In the genomic region with DNA sequence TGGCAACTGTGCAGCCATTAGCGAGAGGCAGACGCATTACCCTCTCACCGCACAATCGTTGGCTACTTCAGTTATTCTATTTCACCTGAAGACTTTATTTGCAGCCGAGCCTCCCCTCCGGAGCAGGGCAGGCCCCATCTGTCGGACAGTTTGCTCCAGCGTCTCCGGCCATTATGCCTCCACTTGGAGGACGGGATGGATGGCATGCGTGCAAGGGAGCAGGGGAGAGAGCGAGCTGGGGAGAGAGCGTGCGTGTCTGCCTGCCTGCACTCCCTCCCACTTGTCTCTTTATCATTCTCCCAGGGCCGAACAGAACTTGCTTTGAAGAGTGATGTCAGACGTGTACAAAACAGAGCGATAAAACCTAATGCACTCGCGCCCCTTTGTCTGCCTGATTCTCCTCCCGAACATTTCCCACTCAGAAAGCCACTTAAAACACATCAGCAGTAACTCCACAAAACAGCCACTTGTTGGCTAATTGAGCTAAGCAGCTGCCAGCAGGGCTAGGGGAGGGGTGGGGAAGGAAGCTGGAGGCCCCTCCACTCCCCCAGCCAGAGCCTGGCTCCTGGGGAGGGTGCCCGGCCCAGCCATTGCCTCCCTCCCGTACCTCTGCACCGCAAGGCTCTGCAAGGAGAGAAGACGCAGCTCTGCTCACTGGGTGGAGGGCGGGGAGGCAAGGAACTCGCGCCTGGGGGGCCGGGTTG, we compare ENCODE assay signal across 8 cellular contexts. TPM values are rescaled to one million over a fixed set of nuclear protein-coding genes. Genes with fewer than 3 reads are reported as not detected.
DNase-seq lines count a peak whose midpoint lies in the region; ATAC-seq and TF ChIP-seq lines count a peak whose summit lies in the region.

No MANE protein-coding gene starts in this region.

- H3K4me3 ChIP-seq in CD8-positive, alpha-beta memory T cell (ENCODE audit: low read length): no peak overlapping the region

- peaks cover 9% of the 10 kb centered on the region for H3K27me3 ChIP-seq in CD8-positive, alpha-beta memory T cell (ENCODE audit: insufficient read depth, low read length, poor library complexity, severe bottlenecking)

- H3K4me1 Mint-ChIP-seq in CD8-positive, alpha-beta memory T cell: peaks cover 10 to 22% (median 14%) of the 10 kb centered on the region in 3 donors
- H3K4me1 Mint-ChIP-seq in activated CD4-positive, alpha-beta memory T cell treated with anti-CD3 and anti-CD28 coated beads for 36 hours (ENCODE audit: low read depth): peaks cover 7% of the 10 kb centered on the region

- no peak overlapping the region for H3K4me3 Mint-ChIP-seq in CD8-positive, alpha-beta memory T cell
- no peak overlapping the region for H3K4me3 Mint-ChIP-seq in activated CD4-positive, alpha-beta memory T cell treated with anti-CD3 and anti-CD28 coated beads for 36 hours

- no peak for ATAC-seq in GM19395 (IDR thresholded peaks at IDR 0.05; ENCODE audit: unreplicated experiment)

- H3K36me3 Mint-ChIP-seq in CD8-positive, alpha-beta memory T cell: no peaks in the 10 kb centered on the region
- no peaks in the 10 kb centered on the region for H3K36me3 Mint-ChIP-seq in activated CD4-positive, alpha-beta memory T cell treated with anti-CD3 and anti-CD28 coated beads for 36 hours

- H3K9me3 Mint-ChIP-seq in CD8-positive, alpha-beta memory T cell: no peaks in the 10 kb centered on the region
- no peaks in the 10 kb centered on the region for H3K9me3 Mint-ChIP-seq in activated CD4-positive, alpha-beta memory T cell treated with anti-CD3 and anti-CD28 coated beads for 36 hours

- peaks cover 29 to 65% of the 10 kb centered on the region in 2 donors for H3K27me3 Mint-ChIP-seq in CD8-positive, alpha-beta memory T cell
- peaks cover 51% of the 10 kb centered on the region for H3K27me3 Mint-ChIP-seq in activated CD4-positive, alpha-beta memory T cell treated with anti-CD3 and anti-CD28 coated beads for 36 hours

- POLR2A ChIA-PET in CD8-positive, alpha-beta memory T cell (lab: Charles Lee): no interaction called here
- POLR2A ChIA-PET in HEK293T (lab: Yijun Ruan, JAX): no interaction called here
- POLR2A ChIA-PET in activated CD4-positive, alpha-beta memory T cell treated with anti-CD3 and anti-CD28 coated beads for 36 hours (lab: Charles Lee): no interaction called here

- CTCF ChIA-PET in CD8-positive, alpha-beta memory T cell (lab: Charles Lee): no interaction called here
- CTCF ChIA-PET in HEK293T (lab: Yijun Ruan, JAX): no interaction called here
- CTCF ChIA-PET in activated CD4-positive, alpha-beta memory T cell treated with anti-CD3 and anti-CD28 coated beads for 36 hours (lab: Charles Lee): no interaction called here

- H3K4me1 ChIP-seq in CD8-positive, alpha-beta memory T cell (ENCODE audit: insufficient read depth, low read length): no peaks in the 10 kb centered on the region

- no peak for DNase-seq in CD8-positive, alpha-beta memory T cell
- DNase-seq in NCI-H187 treated with DMSO at 0.1 percent for 48 hours (lab: John Stamatoyannopoulos, UW): peak; percentile 97
- peak; percentile 22 for DNase-seq in cerebellar cortex (ENCODE audit: low spot score)
- DNase-seq in medulla oblongata (ENCODE audit: extremely low spot score): peak; percentile 5
- DNase-seq in amniotic stem cell (lab: John Stamatoyannopoulos, UW): no peak
- DNase-seq in HEK293T (ENCODE audit: extremely low spot score): no peak
- DNase-seq in activated CD4-positive, alpha-beta memory T cell treated with anti-CD3 and anti-CD28 coated beads for 36 hours: no peak

- H3K27ac Mint-ChIP-seq in CD8-positive, alpha-beta memory T cell: no peak overlapping the region
- H3K27ac Mint-ChIP-seq in activated CD4-positive, alpha-beta memory T cell treated with anti-CD3 and anti-CD28 coated beads for 36 hours: no peak overlapping the region

- no peaks in the 10 kb centered on the region for H3K9me3 ChIP-seq in CD8-positive, alpha-beta memory T cell (ENCODE audit: low read length)

- intact Hi-C loops in activated CD4-positive, alpha-beta memory T cell treated with anti-CD3 and anti-CD28 coated beads for 36 hours (cut with micrococcal nuclease): no loop called here

- no peaks in the 10 kb centered on the region for H3K36me3 ChIP-seq in CD8-positive, alpha-beta memory T cell (ENCODE audit: insufficient read depth, low read length)

- peak overlapping the region; percentile 70 for H3K27ac ChIP-seq in CD8-positive, alpha-beta memory T cell (ENCODE audit: low read depth, low read length)

TF ChIP-seq in HEK293T, 16 proteins besides CTCF, POLR2A, EP300 and RAD21:
- TF ChIP-seq ARNT (IDR thresholded peaks at IDR 0.05) (no peak), FOXA1 (IDR thresholded peaks at IDR 0.05) (no peak), BHLHE40 (IDR thresholded peaks at IDR 0.05; ENCODE audit: borderline replicate concordance) (no peak), SUZ12 (IDR thresholded peaks at IDR 0.05) (no peak), SP1 (IDR thresholded peaks at IDR 0.05) (no peak), FOXK2 (IDR thresholded peaks at IDR 0.05) (no peak), HDGF (IDR thresholded peaks at IDR 0.05; ENCODE audit: borderline replicate concordance) (no peak), CTBP1 (IDR thresholded peaks at IDR 0.05; ENCODE audit: borderline replicate concordance) (no peak), NFRKB (IDR thresholded peaks at IDR 0.05) (no peak), LEF1 (IDR thresholded peaks at IDR 0.05; ENCODE audit: borderline replicate concordance) (no peak), L3MBTL2 (conservative IDR thresholded peaks at IDR 0.05) (no peak), ZNF384 (IDR thresholded peaks at IDR 0.05) (no peak), ELF4 (IDR thresholded peaks at IDR 0.05) (no peak), TARDBP (IDR thresholded peaks at IDR 0.05) (no peak), FOXM1 (IDR thresholded peaks at IDR 0.05; ENCODE audit: borderline replicate concordance) (no peak)
- TF ChIP-seq, protein P1, sequence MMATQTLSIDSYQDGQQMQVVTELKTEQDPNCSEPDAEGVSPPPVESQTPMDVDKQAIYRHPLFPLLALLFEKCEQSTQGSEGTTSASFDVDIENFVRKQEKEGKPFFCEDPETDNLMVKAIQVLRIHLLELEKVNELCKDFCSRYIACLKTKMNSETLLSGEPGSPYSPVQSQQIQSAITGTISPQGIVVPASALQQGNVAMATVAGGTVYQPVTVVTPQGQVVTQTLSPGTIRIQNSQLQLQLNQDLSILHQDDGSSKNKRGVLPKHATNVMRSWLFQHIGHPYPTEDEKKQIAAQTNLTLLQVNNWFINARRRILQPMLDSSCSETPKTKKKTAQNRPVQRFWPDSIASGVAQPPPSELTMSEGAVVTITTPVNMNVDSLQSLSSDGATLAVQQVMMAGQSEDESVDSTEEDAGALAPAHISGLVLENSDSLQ (IDR thresholded peaks at IDR 0.05): no peak

RNA-seq across cellular contexts. Expression of a gene that starts 43.4 kb away (rescaled TPM):
- 10 to 100 TPM; 49.9 to 50.4 TPM for total RNA-seq in CD8-positive, alpha-beta memory T cell
- polyA plus RNA-seq in CD8-positive, alpha-beta memory T cell: 35.0 TPM
- 10 to 100 TPM; 31.8 to 37.5 TPM for total RNA-seq in activated CD4-positive, alpha-beta memory T cell treated with anti-CD3 and anti-CD28 coated beads for 36 hours

Comparison
In these comparisons a context has a peak if more than half of its experiments do, and no peak if none do; other contexts are left out.
1. DNase-seq: peak in NCI-H187 treated with DMSO at 0.1 percent for 48 hours (single experiment), cerebellar cortex (single experiment) and medulla oblongata (single experiment); none in CD8-positive, alpha-beta memory T cell (0 of 5), amniotic stem cell (single experiment), HEK293T (single experiment) and activated CD4-positive, alpha-beta memory T cell treated with anti-CD3 and anti-CD28 coated beads for 36 hours (single experiment).